Comparison of ENCODE assay signal across 8 cellular contexts in genomic region chr4:40550900-40551546, GRCh38.
A peak's percentile ranks its signal among the peaks of the same experiment; 100 is the strongest.
DNase-seq lines count a peak whose midpoint lies in the region; ATAC-seq, FAIRE-seq and TF ChIP-seq lines count a peak whose summit lies in the region.

No MANE protein-coding gene starts in this region.

- ATAC-seq in Right ventricle myocardium inferior (peak; percentile 22), GM21717 (IDR thresholded peaks at IDR 0.05; ENCODE audit: unreplicated experiment) (peak; percentile 70), T-helper 17 cell (peak; percentile 69), pancreas (peak; percentile 63 to 79 (median 78))

- H3K27ac Mint-ChIP-seq in T-helper 17 cell, result peak overlapping the region; percentile 83

- H2AFZ ChIP-seq in KMS-11 (ENCODE audit: low read depth), result no peak overlapping the region

- DNase-seq in Right ventricle myocardium inferior (ENCODE audit: missing footprints) (no peak), cardiac septum (ENCODE audit: low spot score) (no peak), T-helper 17 cell (no peak), esophagus squamous epithelium (lab: John Stamatoyannopoulos, UW) (no peak), pancreas (peak in 3 of 6 donors; percentile 44 to 53 (median 50)), C1 segment of cervical spinal cord (lab: John Stamatoyannopoulos, UW) (no peak)

- H3K27me3 ChIP-seq in KMS-11 (ENCODE audit: insufficient read depth, low read depth), result no peaks in the 10 kb centered on the region
- no peaks in the 10 kb centered on the region for H3K27me3 ChIP-seq in esophagus squamous epithelium
- H3K27me3 ChIP-seq in pancreas, result no peaks in the 10 kb centered on the region

- TF ChIP-seq CTCF in KMS-11 (conservative IDR thresholded peaks at IDR 0.05; ENCODE audit: low read depth, low read length) (peak; percentile 37; the same call in 1 of the 2 replicates), esophagus squamous epithelium (IDR thresholded peaks at IDR 0.05) (peak in 5 of 6 experiments; percentile 13 to 45 (median 28)), pancreas (IDR thresholded peaks at IDR 0.05) (peak in 3 of 4 donors; percentile 12 to 26 (median 21))

- WGBS in esophagus squamous epithelium, 2 donors, result 6% methylated on average over 5 of the region's 5 CpGs
- WGBS in pancreas, 2 donors, result 2 to 7% methylated on average over 5 of the region's 5 CpGs

- TF ChIP-seq POLR2A in esophagus squamous epithelium (IDR thresholded peaks at IDR 0.05), result no peak

- peak overlapping the region; percentile 78 for H3K4me2 ChIP-seq in KMS-11

- H3K4me3 ChIP-seq in KMS-11 (IDR thresholded peaks at IDR 0.05; ENCODE audit: insufficient read depth, low read depth, low read length) (no peak overlapping the region), esophagus squamous epithelium (peak overlapping the region in 3 of 4 donors; percentile 17 to 42 (median 28)), pancreas (peak overlapping the region in 2 of 4 donors; percentile 7 to 30)

- intact Hi-C loops in Right ventricle myocardium inferior (cut with DNase I) (no loop called here), cardiac septum (cut with DNase I) (no loop called here), esophagus squamous epithelium (cut with DNase I) (no loop called here), pancreas (cut with DNase I) (no loop called here)

- H3K4me1 Mint-ChIP-seq in T-helper 17 cell, result peaks cover 18% of the 10 kb centered on the region

- H3K36me3 ChIP-seq in KMS-11 (ENCODE audit: insufficient read depth) (no peaks in the 10 kb centered on the region), esophagus squamous epithelium (peaks cover 0 to 19% (median 0%) of the 10 kb centered on the region in 3 donors), pancreas (no peaks in the 10 kb centered on the region)

- no peaks in the 10 kb centered on the region for H3K27me3 Mint-ChIP-seq in T-helper 17 cell

- H3K4me1 ChIP-seq in KMS-11 (ENCODE audit: low read depth, poor library complexity, severe bottlenecking), result peaks cover 22% of the 10 kb centered on the region
- peaks cover 0 to 63% (median 9%) of the 10 kb centered on the region in 3 donors for H3K4me1 ChIP-seq in esophagus squamous epithelium
- peaks cover 24 to 43% (median 32%) of the 10 kb centered on the region in 3 donors for H3K4me1 ChIP-seq in pancreas

- H3K4me3 Mint-ChIP-seq in T-helper 17 cell, result peak overlapping the region; percentile 80

- no peak for FAIRE-seq in pancreas (lab: Jason Lieb, UNC)

- H3K27ac ChIP-seq in KMS-11 (peak overlapping the region; percentile 26; the same call in 1 of the 2 replicates), esophagus squamous epithelium (peak overlapping the region; percentile 55 to 73 (median 70)), pancreas (peak overlapping the region; percentile 43 to 81 (median 70))

- no peaks in the 10 kb centered on the region; the same call in 1 of the 2 replicates for H3K79me2 ChIP-seq in KMS-11 (ENCODE audit: insufficient read depth, low read depth)

- H3K9me3 ChIP-seq in T-helper 17 cell (ENCODE audit: control insufficient read depth, low read length, poor library complexity, severe bottlenecking) (no peaks in the 10 kb centered on the region), esophagus squamous epithelium (no peaks in the 10 kb centered on the region), pancreas (no peaks in the 10 kb centered on the region)

- H4K20me1 ChIP-seq in KMS-11 (ENCODE audit: insufficient read depth), result no peaks in the 10 kb centered on the region

- H3K36me3 Mint-ChIP-seq in T-helper 17 cell (ENCODE audit: low read depth), result peaks cover 2% of the 10 kb centered on the region

- H3K9ac ChIP-seq in KMS-11, result peak overlapping the region; percentile 17; the same call in 1 of the 2 replicates

Comparison
In these comparisons a context has a peak if more than half of its experiments do, and no peak if none do; other contexts are left out.
1. ATAC-seq: peak in every context shown above with its lines; median percentile 78 in pancreas; 70 in GM21717; 69 in T-helper 17 cell; 22 in Right ventricle myocardium inferior.